8 cellular contexts compared by ENCODE assay signal in the genomic region with DNA sequence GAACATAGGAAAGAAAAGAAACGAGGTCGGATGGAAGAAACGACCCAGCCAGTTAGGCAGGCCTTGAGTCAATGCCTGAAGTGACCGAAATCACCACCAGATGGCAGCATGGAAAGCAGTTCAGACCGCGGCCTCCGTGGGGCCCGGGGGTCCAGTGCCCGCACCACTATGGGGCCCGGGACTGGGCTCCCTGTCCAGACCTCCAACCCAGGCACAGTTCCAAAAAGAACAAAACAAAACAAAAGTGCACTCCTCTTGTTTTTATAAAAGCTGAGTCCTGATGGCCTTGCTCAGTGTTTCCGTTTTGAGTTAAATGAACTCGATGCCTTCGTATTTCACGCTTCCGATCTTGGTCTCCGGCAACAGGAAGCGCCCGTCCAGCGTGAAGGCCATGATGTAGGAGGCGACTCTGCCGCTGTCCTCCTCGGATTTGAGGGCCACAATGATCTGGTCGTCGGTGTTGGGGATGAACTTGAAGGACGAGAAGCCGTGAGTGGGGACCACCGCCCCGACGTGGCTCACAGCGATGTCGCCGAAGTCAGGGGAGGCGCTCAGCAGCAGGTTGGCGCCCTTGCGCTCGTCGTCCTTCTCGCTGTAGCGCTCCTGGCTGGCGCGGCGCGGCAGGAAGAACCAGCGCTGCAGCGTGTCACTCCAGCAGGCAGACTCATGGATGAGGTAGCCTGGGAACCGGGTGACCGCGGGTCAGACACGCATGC. TPM values are rescaled to one million over a fixed set of nuclear protein-coding genes. Genes with fewer than 3 reads are reported as not detected.
A peak's percentile ranks its signal among the peaks of the same experiment; 100 is the strongest.
DNase-seq lines count a peak whose midpoint lies in the region; ATAC-seq, FAIRE-seq and TF ChIP-seq lines count a peak whose summit lies in the region.

No MANE protein-coding gene starts in this region.

- no peak overlapping the region for H3K4ac ChIP-seq in neuronal stem cell (ENCODE audit: low read length)

- no peaks in the 10 kb centered on the region for H3K27me3 ChIP-seq in neuronal stem cell (ENCODE audit: control insufficient read depth in 3 of 3, insufficient read depth in 3 of 3, low read depth in 1 of 3, low read length in 3 of 3)

- no peak overlapping the region for H3K4me3 ChIP-seq in fibroblast of mammary gland (ENCODE audit: control insufficient read depth, low read depth, low read length)
- peak overlapping the region in 1 of 2 donors; percentile 40 for H3K4me3 ChIP-seq in neuronal stem cell (ENCODE audit: low read length in 2 of 2)

- H2AK5ac ChIP-seq in neuronal stem cell (ENCODE audit: low read depth, low read length) = peak overlapping the region; percentile 96

- H3K9me3 ChIP-seq in neuronal stem cell (replicated peaks in 1 of 2; ENCODE audit: control insufficient read depth in 2 of 2, insufficient read depth in 1 of 2, low read depth in 1 of 2, low read length in 2 of 2) = peaks cover 0 to 5% of the 10 kb centered on the region in 2 donors

- no peaks in the 10 kb centered on the region for H3K4me1 ChIP-seq in neuronal stem cell (ENCODE audit: control insufficient read depth in 2 of 2, insufficient read depth in 1 of 2, low read depth in 1 of 2, low read length in 2 of 2)

- FAIRE-seq in urothelium cell line (lab: Jason Lieb, UNC) = no peak

- H3K9ac ChIP-seq in neuronal stem cell (ENCODE audit: low read depth, low read length, poor library complexity) = no peak overlapping the region

- peak overlapping the region; percentile 85 for H3K23ac ChIP-seq in neuronal stem cell (ENCODE audit: low read depth, low read length, poor library complexity)

- no peak overlapping the region for H2BK12ac ChIP-seq in neuronal stem cell (ENCODE audit: low read length)

- H3K4me2 ChIP-seq in neuronal stem cell (ENCODE audit: insufficient read depth, low read length, poor library complexity, severe bottlenecking) = no peak overlapping the region

- H2BK120ac ChIP-seq in neuronal stem cell (ENCODE audit: low read depth, low read length) = no peak overlapping the region

- H2AFZ ChIP-seq in neuronal stem cell (ENCODE audit: low read length) = no peak overlapping the region

- H3K36me3 ChIP-seq in neuronal stem cell (replicated peaks in 1 of 2; ENCODE audit: control insufficient read depth in 2 of 2, insufficient read depth in 2 of 2, low read length in 2 of 2) = peaks cover 44 to 88% of the 10 kb centered on the region in 2 donors

- H4K91ac ChIP-seq in neuronal stem cell (ENCODE audit: low read depth, low read length, poor library complexity) = no peak overlapping the region

- peaks cover 4% of the 10 kb centered on the region for H3K79me1 ChIP-seq in neuronal stem cell (ENCODE audit: low read depth, low read length)

- H3K27ac ChIP-seq in neuronal stem cell (replicated peaks; ENCODE audit: low read length) = no peak overlapping the region

- peak overlapping the region; percentile 66 for H2BK5ac ChIP-seq in neuronal stem cell (ENCODE audit: low read length)

- no peak overlapping the region for H2BK15ac ChIP-seq in neuronal stem cell (ENCODE audit: low read length)

- H3K14ac ChIP-seq in neuronal stem cell (ENCODE audit: low read length) = no peak overlapping the region

- whole genome bisulfite sequencing in neuronal stem cell (ENCODE audit: extremely low coverage in 2 of 2, insufficient read length in 2 of 2, insufficient replicate concordance in 1 of 2), 2 donors = no CpG with 5 or more reads among the region's 49 CpGs

- H4K8ac ChIP-seq in neuronal stem cell (ENCODE audit: low read depth, low read length) = no peak overlapping the region

- H3K18ac ChIP-seq in neuronal stem cell (ENCODE audit: low read length) = peak overlapping the region; percentile 80

- peak; percentile 68 for TF ChIP-seq CTCF in fibroblast of mammary gland (conservative IDR thresholded peaks at IDR 0.05; ENCODE audit: control insufficient read depth, insufficient read depth, low read depth, low read length)

- peak; percentile 71 for DNase-seq in ELR (ENCODE audit: low read depth)
- DNase-seq in NCI-H1694 treated with DMSO at 0.1 percent for 48 hours (lab: John Stamatoyannopoulos, UW) = peak; percentile 24
- peak; percentile 38 for DNase-seq in activated T-cell treated with anti-CD3 and anti-CD28 coated beads for 24 hours (ENCODE audit: low read depth)
- peak; percentile 54 for DNase-seq in fibroblast of mammary gland (ENCODE audit: low read depth)
- DNase-seq in neuronal stem cell (ENCODE audit: low spot score) = peak; percentile 48
- DNase-seq in urothelium cell line (ENCODE audit: low spot score) = peak; percentile 71
- no peak for DNase-seq in NCI-H1436 (lab: John Stamatoyannopoulos, UW)

- no peak for ATAC-seq in GM18909 (IDR thresholded peaks at IDR 0.05; ENCODE audit: poor library complexity, unreplicated experiment)

RNA-seq across cellular contexts. Expression of gene LGALS3BP, which starts 13.7 kb away (rescaled TPM):
- polyA plus RNA-seq in neuronal stem cell (2013, experiment 1 of 2) = 36.5 TPM
- 36.6 TPM for polyA plus RNA-seq in neuronal stem cell (2013, experiment 2 of 2)

RNA-seq across cellular contexts. Expression of gene CANT1, which starts 16.2 kb away (rescaled TPM):
- 30.7 TPM for polyA plus RNA-seq in neuronal stem cell (2013, experiment 1 of 2)
- polyA plus RNA-seq in neuronal stem cell (2013, experiment 2 of 2) = 30.5 TPM

RNA-seq across cellular contexts. Expression of gene C1QTNF1, which starts 30.6 kb away (rescaled TPM):
- 1.3 TPM for polyA plus RNA-seq in neuronal stem cell (2013, experiment 1 of 2)
- 1.6 TPM for polyA plus RNA-seq in neuronal stem cell (2013, experiment 2 of 2)
